Comparison of ENCODE assay signal across 16 cellular contexts in genomic region chr7:41130021-41130420, GRCh38.
"Had no signal": no experiment of that assay in that cellular context is flagged by ENCODE, and none has a peak within 500 bp of the region (broad histone marks: within the 10 kb centered on the region; RNA-seq: fewer than 3 reads in every experiment).

No MANE protein-coding gene starts in this region.

- H3K4me1 Mint-ChIP-seq: activated naive CD4-positive, alpha-beta T cell treated with anti-CD3 and anti-CD28 coated beads, Interleukin-2, amount 10 ng/mL, durations not matched to agents 7 days and 5 days; activated naive CD8-positive, alpha-beta T cell treated with anti-CD3 and anti-CD28 coated beads, Interleukin-2, amount 50 U/mL, for 24 hours; naive thymus-derived CD8-positive, alpha-beta T cell had no signal

- H3K27ac Mint-ChIP-seq: activated CD8-positive, alpha-beta T cell treated with anti-CD3 and anti-CD28 coated beads, Interleukin-2, amount 10 ng/mL, durations not matched to agents 7 days and 5 days; activated naive CD4-positive, alpha-beta T cell treated with anti-CD3 and anti-CD28 coated beads, Interleukin-2, amount 10 ng/mL, durations not matched to agents 7 days and 5 days; activated naive CD8-positive, alpha-beta T cell treated with anti-CD3 and anti-CD28 coated beads, Interleukin-2, amount 50 U/mL, for 24 hours; activated T-cell treated with anti-CD3 and anti-CD28 coated beads, Interleukin-2, amount 50 U/mL, for 24 hours; naive thymus-derived CD8-positive, alpha-beta T cell; stimulated activated memory B cell treated with anti-CD40 and anti-IgM and Interleukin-4, amounts not matched to agents 10 μg/mL and 1 μg/mL and 100 μg/mL, for 72 hours had no signal

- H3K36me3 Mint-ChIP-seq: activated naive CD4-positive, alpha-beta T cell treated with anti-CD3 and anti-CD28 coated beads, Interleukin-2, amount 10 ng/mL, durations not matched to agents 7 days and 5 days; naive thymus-derived CD8-positive, alpha-beta T cell; stimulated activated memory B cell treated with anti-CD40 and anti-IgM and Interleukin-4, amounts not matched to agents 10 μg/mL and 1 μg/mL and 100 μg/mL, for 72 hours had no signal

- H3K9me3 Mint-ChIP-seq: activated naive CD4-positive, alpha-beta T cell treated with anti-CD3 and anti-CD28 coated beads, Interleukin-2, amount 10 ng/mL, durations not matched to agents 7 days and 5 days; activated naive CD8-positive, alpha-beta T cell treated with anti-CD3 and anti-CD28 coated beads, Interleukin-2, amount 50 U/mL, for 24 hours; activated T-cell treated with anti-CD3 and anti-CD28 coated beads, Interleukin-2, amount 50 U/mL, for 24 hours; naive thymus-derived CD8-positive, alpha-beta T cell; stimulated activated memory B cell treated with anti-CD40 and anti-IgM and Interleukin-4, amounts not matched to agents 10 μg/mL and 1 μg/mL and 100 μg/mL, for 72 hours had no signal

- H3K27me3 Mint-ChIP-seq: activated naive CD4-positive, alpha-beta T cell treated with anti-CD3 and anti-CD28 coated beads, Interleukin-2, amount 10 ng/mL, durations not matched to agents 7 days and 5 days; activated naive CD8-positive, alpha-beta T cell treated with anti-CD3 and anti-CD28 coated beads, Interleukin-2, amount 50 U/mL, for 24 hours; activated T-cell treated with anti-CD3 and anti-CD28 coated beads, Interleukin-2, amount 50 U/mL, for 24 hours; naive thymus-derived CD8-positive, alpha-beta T cell; stimulated activated memory B cell treated with anti-CD40 and anti-IgM and Interleukin-4, amounts not matched to agents 10 μg/mL and 1 μg/mL and 100 μg/mL, for 72 hours had no signal

- DNase-seq: activated CD4-positive, alpha-beta T cell treated with anti-CD3 and anti-CD28 coated beads for 48 hours; activated CD4-positive, CD25-positive, alpha-beta regulatory T cell; activated CD8-positive, alpha-beta T cell treated with anti-CD3 and anti-CD28 coated beads, Interleukin-2, amount 10 ng/mL, durations not matched to agents 7 days and 5 days; activated naive CD4-positive, alpha-beta T cell treated with anti-CD3 and anti-CD28 coated beads, Interleukin-2, amount 10 ng/mL, durations not matched to agents 7 days and 5 days; activated naive CD8-positive, alpha-beta T cell treated with anti-CD3 and anti-CD28 coated beads, Interleukin-2, amount 50 U/mL, for 24 hours; activated T-cell treated with anti-CD3 and anti-CD28 coated beads, Interleukin-2, amount 50 U/mL, for 24 hours; aorta; cerebellar nuclear complex; cortex of kidney; effector CD4-positive, alpha-beta T cell; mesendoderm; naive thymus-derived CD8-positive, alpha-beta T cell; spleen; stimulated activated CD4-positive, alpha-beta T cell treated with anti-CD3 and anti-CD28 coated beads, Interleukin-4, amount 100 ng/mL, for 4 hours; testis had no signal

- ATAC-seq: activated CD8-positive, alpha-beta T cell treated with anti-CD3 and anti-CD28 coated beads, Interleukin-2, amount 10 ng/mL, durations not matched to agents 7 days and 5 days; activated naive CD8-positive, alpha-beta T cell treated with anti-CD3 and anti-CD28 coated beads, Interleukin-2, amount 50 U/mL, for 24 hours; naive thymus-derived CD8-positive, alpha-beta T cell; stimulated activated memory B cell treated with anti-CD40 and anti-IgM and Interleukin-4, amounts not matched to agents 10 μg/mL and 1 μg/mL and 100 μg/mL, for 72 hours had no signal

- H3K4me3 Mint-ChIP-seq: activated CD8-positive, alpha-beta T cell treated with anti-CD3 and anti-CD28 coated beads, Interleukin-2, amount 10 ng/mL, durations not matched to agents 7 days and 5 days; activated naive CD4-positive, alpha-beta T cell treated with anti-CD3 and anti-CD28 coated beads, Interleukin-2, amount 10 ng/mL, durations not matched to agents 7 days and 5 days; activated naive CD8-positive, alpha-beta T cell treated with anti-CD3 and anti-CD28 coated beads, Interleukin-2, amount 50 U/mL, for 24 hours; activated T-cell treated with anti-CD3 and anti-CD28 coated beads, Interleukin-2, amount 50 U/mL, for 24 hours; naive thymus-derived CD8-positive, alpha-beta T cell; stimulated activated memory B cell treated with anti-CD40 and anti-IgM and Interleukin-4, amounts not matched to agents 10 μg/mL and 1 μg/mL and 100 μg/mL, for 72 hours had no signal
